16 cellular contexts compared by ENCODE assay signal in genomic region chrX:97074400-97074799, GRCh38.
DNase-seq lines count a peak whose midpoint lies in the region; ATAC-seq, FAIRE-seq and TF ChIP-seq lines count a peak whose summit lies in the region.
"Had no signal": no experiment of that assay in that cellular context is flagged by ENCODE, and none has a peak within 500 bp of the region (broad histone marks: within the 10 kb centered on the region; RNA-seq: fewer than 3 reads in every experiment).

No MANE protein-coding gene starts in this region.

- H3K36me3 ChIP-seq in SK-N-SH (replicated peaks in 1 of 2; ENCODE audit: control insufficient read depth in 1 of 2, insufficient read depth in 2 of 2, low read length in 1 of 2), result no peaks in the 10 kb centered on the region
- H3K36me3 ChIP-seq in kidney (ENCODE audit: control insufficient read depth in 1 of 2, insufficient read depth in 2 of 2, low read length in 2 of 2), result no peaks in the 10 kb centered on the region
- no peaks in the 10 kb centered on the region for H3K36me3 ChIP-seq in OCI-LY7 (ENCODE audit: insufficient read depth, low read length)
- H3K36me3 ChIP-seq: SJSA1 had no signal

- no TSS peak for BruUV-seq in OCI-LY7 (replicated peaks; lab: Mats Ljungman, UMichigan)

- H3K9ac ChIP-seq in SK-N-SH, result no peak overlapping the region
- no peak overlapping the region for H3K9ac ChIP-seq in kidney (ENCODE audit: low read length in 2 of 2)

- ATAC-seq in GM18867 (IDR thresholded peaks at IDR 0.05; ENCODE audit: unreplicated experiment) (no peak), HG02571 (IDR thresholded peaks at IDR 0.05; ENCODE audit: unreplicated experiment) (no peak)

- H3K4me1 ChIP-seq in SK-N-SH (ENCODE audit: control insufficient read depth in 1 of 2, insufficient read depth in 2 of 2, low read depth in 1 of 2, low read length in 1 of 2), result no peaks in the 10 kb centered on the region
- H3K4me1 ChIP-seq in kidney (ENCODE audit: control insufficient read depth in 1 of 2, insufficient read depth in 1 of 2, low read depth in 1 of 2, low read length in 2 of 2), result no peaks in the 10 kb centered on the region
- H3K4me1 ChIP-seq in OCI-LY7 (ENCODE audit: insufficient read depth, low read length, poor library complexity, severe bottlenecking), result no peaks in the 10 kb centered on the region
- H3K4me1 ChIP-seq: SJSA1 had no signal

- H2AFZ ChIP-seq in SK-N-SH (ENCODE audit: low read depth) (no peak overlapping the region), OCI-LY7 (ENCODE audit: low read length) (no peak overlapping the region)

- H3K4me3 ChIP-seq in SK-N-SH (ENCODE audit: low read depth in 2 of 2, low read length in 1 of 2), result no peak overlapping the region
- no peak overlapping the region for H3K4me3 ChIP-seq in epithelial cell of esophagus (ENCODE audit: low read length)
- no peak overlapping the region for H3K4me3 ChIP-seq in kidney (ENCODE audit: low read length in 2 of 2)
- H3K4me3 ChIP-seq in OCI-LY7 (ENCODE audit: low read depth, low read length, poor library complexity, severe bottlenecking), result no peak overlapping the region
- H3K4me3 ChIP-seq: SJSA1 had no signal

- CTCF ChIA-PET in SK-N-SH (lab: Yijun Ruan, JAX) (no interaction called here), HEK293T (lab: Yijun Ruan, JAX) (interaction anchor here (0.6 kb wide), 1 partner anchor 485 kb away, joined by 5 read pairs; no protein-coding TSS in a partner anchor), OCI-LY7 (lab: Charles Lee; ENCODE audit: unreplicated experiment) (no interaction called here)

- H3F3A ChIP-seq in SK-N-SH (replicated peaks; ENCODE audit: insufficient read depth), result no peaks in the 10 kb centered on the region

- H4K20me1 ChIP-seq in SK-N-SH (ENCODE audit: insufficient read depth), result no peaks in the 10 kb centered on the region
- no peaks in the 10 kb centered on the region for H4K20me1 ChIP-seq in OCI-LY7 (ENCODE audit: insufficient read depth, low read length)

- FAIRE-seq in kidney (lab: Jason Lieb, UNC), result peak; percentile 37

- TF ChIP-seq EP300 in SK-N-SH (IDR thresholded peaks at IDR 0.05; ENCODE audit: borderline replicate concordance in 1 of 2, low read depth in 1 of 2, low read length in 1 of 2), result no peak

- POLR2A ChIA-PET in SK-N-SH (lab: Yijun Ruan, JAX) (no interaction called here), HEK293T (lab: Yijun Ruan, JAX) (no interaction called here), OCI-LY7 (lab: Charles Lee) (interaction anchor here (0.6 kb wide), 1 partner anchor 223 kb away, joined by 3 read pairs; no protein-coding TSS in a partner anchor)

- H3K27ac ChIP-seq in SK-N-SH (ENCODE audit: low read depth in 2 of 2, low read length in 1 of 2) (peak overlapping the region in 1 of 2 experiments; percentile 69; a peak in 2 of 4 replicates), kidney (ENCODE audit: low read depth in 2 of 2, low read length in 2 of 2) (no peak overlapping the region), OCI-LY7 (ENCODE audit: low read depth, low read length, poor library complexity, severe bottlenecking) (no peak overlapping the region)
- H3K27ac ChIP-seq: SJSA1 had no signal

- no peaks in the 10 kb centered on the region for H3K9me2 ChIP-seq in SK-N-SH
- no peaks in the 10 kb centered on the region for H3K9me2 ChIP-seq in OCI-LY7 (ENCODE audit: insufficient read depth, low read length)

- H3K4me2 ChIP-seq in SK-N-SH (no peak overlapping the region), OCI-LY7 (ENCODE audit: low read length) (no peak overlapping the region)

- TF ChIP-seq CTCF in SK-N-SH (IDR thresholded peaks at IDR 0.05) (no peak), epithelial cell of esophagus (IDR thresholded peaks at IDR 0.05; ENCODE audit: insufficient read depth, low read depth, low read length, missing control alignments) (no peak), kidney (IDR thresholded peaks at IDR 0.05; ENCODE audit: borderline replicate concordance, extremely low read depth, insufficient read depth) (no peak), OCI-LY7 (conservative IDR thresholded peaks at IDR 0.05; ENCODE audit: low read length) (no peak)

- no peaks in the 10 kb centered on the region for H3K9me3 ChIP-seq in SK-N-SH
- H3K9me3 ChIP-seq in kidney (ENCODE audit: control insufficient read depth in 1 of 2, low read length in 2 of 2), result no peaks in the 10 kb centered on the region
- no peaks in the 10 kb centered on the region for H3K9me3 ChIP-seq in OCI-LY7 (ENCODE audit: low read length)
- H3K9me3 ChIP-seq: SJSA1 had no signal

- no peaks in the 10 kb centered on the region for H3K79me2 ChIP-seq in SK-N-SH (ENCODE audit: insufficient read depth)
- no peaks in the 10 kb centered on the region for H3K79me2 ChIP-seq in OCI-LY7 (ENCODE audit: insufficient read depth, low read depth, low read length)

- DNase-seq in EH (ENCODE audit: low read depth), result peak; percentile 49
- DNase-seq in SK-N-SH, result no peak
- DNase-seq in epithelial cell of esophagus (ENCODE audit: low read depth), result peak; percentile 17
- no peak for DNase-seq in kidney
- no peak for DNase-seq in HEK293T (ENCODE audit: extremely low spot score)
- no peak for DNase-seq in OCI-LY7 (ENCODE audit: low spot score)
- DNase-seq: C1 segment of cervical spinal cord, DND-41, HCEC 1CT, KG1, NCI-H1436 treated with DMSO at 0.1 percent for 48 hours, NCI-H2081, NCI-H774 had no signal

- H3K27me3 ChIP-seq in SK-N-SH (ENCODE audit: insufficient read depth), result no peaks in the 10 kb centered on the region
- H3K27me3 ChIP-seq: SJSA1 had no signal

- TF ChIP-seq RAD21 in SK-N-SH (IDR thresholded peaks at IDR 0.05; ENCODE audit: low read length), result no peak

- intact Hi-C loops in kidney (cut with DNase I), result no loop called here
- intact Hi-C loops in OCI-LY7 (cut with micrococcal nuclease; ENCODE audit: unreplicated experiment), result no loop called here

TF ChIP-seq in SK-N-SH, 30 proteins besides CTCF, POLR2A, EP300 and RAD21:
- TF ChIP-seq TCF12 (IDR thresholded peaks at IDR 0.05), result peak; percentile 48; the same call in 1 of the 2 replicates
- no peak for TF ChIP-seq FOXM1 (IDR thresholded peaks at IDR 0.05; ENCODE audit: low read depth)
- peak; percentile 41; the same call in 1 of the 2 replicates for TF ChIP-seq NFIC (IDR thresholded peaks at IDR 0.05; ENCODE audit: borderline replicate concordance)
- TF ChIP-seq SMC3 (IDR thresholded peaks at IDR 0.05; ENCODE audit: low read depth, low read length), result no peak
- TF ChIP-seq JUND (IDR thresholded peaks at IDR 0.05), result peak; percentile 26; the same call in 1 of the 2 replicates
- 0 out of 2 replicates have a peak, but pooled peaks have one; percentile 31 for TF ChIP-seq TEAD4 (IDR thresholded peaks at IDR 0.05; ENCODE audit: borderline replicate concordance, insufficient read depth)
- no peak for TF ChIP-seq TAF1 (IDR thresholded peaks at IDR 0.05; ENCODE audit: borderline replicate concordance, low read depth, low read length)

TF ChIP-seq in HEK293T, 16 proteins besides CTCF, POLR2A, EP300 and RAD21:
- TF ChIP-seq ARNT (IDR thresholded peaks at IDR 0.05) (no peak), ZNF384 (IDR thresholded peaks at IDR 0.05) (no peak), TARDBP (IDR thresholded peaks at IDR 0.05) (no peak), FOXM1 (IDR thresholded peaks at IDR 0.05; ENCODE audit: borderline replicate concordance) (no peak), BHLHE40 (IDR thresholded peaks at IDR 0.05; ENCODE audit: borderline replicate concordance) (no peak), PKNOX1 (IDR thresholded peaks at IDR 0.05) (no peak), HDGF (IDR thresholded peaks at IDR 0.05; ENCODE audit: borderline replicate concordance) (no peak), ELF4 (IDR thresholded peaks at IDR 0.05) (no peak), NFRKB (IDR thresholded peaks at IDR 0.05) (no peak)

Comparison
In these comparisons a context has a peak if more than half of its experiments do, and no peak if none do; other contexts are left out.
1. DNase-seq: peak in EH (single experiment) and epithelial cell of esophagus (single experiment); none in SK-N-SH (single experiment), kidney (single experiment), HEK293T (single experiment) and OCI-LY7 (single experiment).